ENCODE assay signal across 8 cellular contexts in genomic region chr21:29196664-29197052, GRCh38.
DNase-seq lines count a peak whose midpoint lies in the region; ATAC-seq and TF ChIP-seq lines count a peak whose summit lies in the region.

No MANE protein-coding gene starts in this region.

- peaks cover 15% of the 10 kb centered on the region for H3K4me1 ChIP-seq in mammary epithelial cell (ENCODE audit: insufficient read depth, low read length)

- intact Hi-C loops in activated CD4-positive, alpha-beta T cell treated with anti-CD3 and anti-CD28 coated beads for 36 hours (cut with DNase I, micrococcal nuclease), result loop anchor here (1.0 to 10.0 kb wide), 10 partner anchors 12 to 461 kb away; partner anchors contain the start of gene BACH1 (in 1 of the 2)
- intact Hi-C loops in mammary epithelial cell (cut with micrococcal nuclease), result no loop called here

- H3K9ac ChIP-seq in mammary epithelial cell (ENCODE audit: insufficient read depth, low read length), result no peak overlapping the region

- H3K4me2 ChIP-seq in mammary epithelial cell (ENCODE audit: insufficient read depth, low read depth, low read length), result peak overlapping the region; percentile 57

- peak; percentile 43 for ATAC-seq in activated CD4-positive, alpha-beta T cell treated with anti-CD3 and anti-CD28 coated beads for 36 hours
- peak; percentile 28 for ATAC-seq in HG03175 (IDR thresholded peaks at IDR 0.05; ENCODE audit: unreplicated experiment)
- ATAC-seq in stimulated activated memory B cell treated with anti-CD40 and anti-IgM and Interleukin-4, amounts not matched to agents 10 μg/mL and 1 μg/mL and 100 μg/mL, for 72 hours, result peak; percentile 17

- BruUV-seq in mammary epithelial cell (replicated peaks; lab: Mats Ljungman, UMichigan), result TSS peak; percentile 82

- H2AFZ ChIP-seq in mammary epithelial cell (ENCODE audit: low read depth, low read length), result peak overlapping the region; percentile 54

- H3K27me3 ChIP-seq in mammary epithelial cell (ENCODE audit: insufficient read depth, low read length) (no peaks in the 10 kb centered on the region), H7 (ENCODE audit: control insufficient read depth, insufficient read depth, low read length) (no peaks in the 10 kb centered on the region)

- no peaks in the 10 kb centered on the region for H3K9me3 ChIP-seq in mammary epithelial cell (replicated peaks; ENCODE audit: insufficient read depth, low read length)

- peak overlapping the region; percentile 93 for H3K27ac Mint-ChIP-seq in activated CD4-positive, alpha-beta T cell treated with anti-CD3 and anti-CD28 coated beads for 36 hours
- peak overlapping the region; percentile 93 for H3K27ac Mint-ChIP-seq in stimulated activated memory B cell treated with anti-CD40 and anti-IgM and Interleukin-4, amounts not matched to agents 10 μg/mL and 1 μg/mL and 100 μg/mL, for 72 hours

- peaks cover 18% of the 10 kb centered on the region for H3K36me3 Mint-ChIP-seq in activated CD4-positive, alpha-beta T cell treated with anti-CD3 and anti-CD28 coated beads for 36 hours (ENCODE audit: low read depth)
- H3K36me3 Mint-ChIP-seq in stimulated activated memory B cell treated with anti-CD40 and anti-IgM and Interleukin-4, amounts not matched to agents 10 μg/mL and 1 μg/mL and 100 μg/mL, for 72 hours, result peaks cover 6% of the 10 kb centered on the region

- CTCF ChIA-PET in activated CD4-positive, alpha-beta T cell treated with anti-CD3 and anti-CD28 coated beads for 36 hours (lab: Charles Lee), result interaction anchor here (0.7 to 1.8 kb wide), 9 partner anchors 10 to 177 kb away, joined by 3 to 6 read pairs (median 3); no protein-coding TSS in a partner anchor
- CTCF ChIA-PET in mammary epithelial cell (lab: Charles Lee; ENCODE audit: low non-redundant PET), result no interaction called here

- H3K27me3 Mint-ChIP-seq in activated CD4-positive, alpha-beta T cell treated with anti-CD3 and anti-CD28 coated beads for 36 hours, result no peaks in the 10 kb centered on the region
- no peaks in the 10 kb centered on the region for H3K27me3 Mint-ChIP-seq in stimulated activated memory B cell treated with anti-CD40 and anti-IgM and Interleukin-4, amounts not matched to agents 10 μg/mL and 1 μg/mL and 100 μg/mL, for 72 hours

- 89% methylated on average over 5 of the region's 5 CpGs for WGBS in mammary epithelial cell (ENCODE audit: low coverage, missing lambda C conversion rate)

- POLR2A ChIA-PET in activated CD4-positive, alpha-beta T cell treated with anti-CD3 and anti-CD28 coated beads for 36 hours (lab: Charles Lee), result no interaction called here

- H3K9me3 Mint-ChIP-seq in activated CD4-positive, alpha-beta T cell treated with anti-CD3 and anti-CD28 coated beads for 36 hours (ENCODE audit: low read depth), result peaks cover 23% of the 10 kb centered on the region
- peaks cover 15% of the 10 kb centered on the region for H3K9me3 Mint-ChIP-seq in stimulated activated memory B cell treated with anti-CD40 and anti-IgM and Interleukin-4, amounts not matched to agents 10 μg/mL and 1 μg/mL and 100 μg/mL, for 72 hours

- H4K20me1 ChIP-seq in mammary epithelial cell (ENCODE audit: insufficient read depth, low read length), result no peaks in the 10 kb centered on the region

- H3K4me1 Mint-ChIP-seq in activated CD4-positive, alpha-beta T cell treated with anti-CD3 and anti-CD28 coated beads for 36 hours, result peaks cover 34% of the 10 kb centered on the region
- peaks cover 22% of the 10 kb centered on the region for H3K4me1 Mint-ChIP-seq in stimulated activated memory B cell treated with anti-CD40 and anti-IgM and Interleukin-4, amounts not matched to agents 10 μg/mL and 1 μg/mL and 100 μg/mL, for 72 hours

- peak; percentile 13 for DNase-seq in activated CD4-positive, alpha-beta T cell treated with anti-CD3 and anti-CD28 coated beads for 36 hours
- no peak for DNase-seq in activated CD4-positive, alpha-beta T cell treated with anti-CD3 and anti-CD28 coated beads, Interleukin-2, amount 50 U/mL, for 48 hours
- DNase-seq in mammary epithelial cell, result no peak
- no peak for DNase-seq in H7
- DNase-seq in caudate nucleus (lab: John Stamatoyannopoulos, UW), result no peak
- DNase-seq in iPS-NIHi7 (ENCODE audit: extremely low spot score), result no peak

- peak overlapping the region; percentile 64 for H3K4me3 Mint-ChIP-seq in activated CD4-positive, alpha-beta T cell treated with anti-CD3 and anti-CD28 coated beads for 36 hours
- peak overlapping the region; percentile 77 for H3K4me3 Mint-ChIP-seq in stimulated activated memory B cell treated with anti-CD40 and anti-IgM and Interleukin-4, amounts not matched to agents 10 μg/mL and 1 μg/mL and 100 μg/mL, for 72 hours

- peak overlapping the region; percentile 74 for H3K27ac ChIP-seq in mammary epithelial cell (ENCODE audit: insufficient read depth, low read depth, low read length)
- no peak overlapping the region for H3K27ac ChIP-seq in caudate nucleus (ENCODE audit: low read depth, low read length)

- H3K36me3 ChIP-seq in mammary epithelial cell (ENCODE audit: insufficient read depth, low read length) (no peaks in the 10 kb centered on the region), H7 (replicated peaks; ENCODE audit: control insufficient read depth, insufficient read depth, low read length) (no peaks in the 10 kb centered on the region)

- H3K79me2 ChIP-seq in mammary epithelial cell (ENCODE audit: insufficient read depth, low read length), result no peaks in the 10 kb centered on the region

- in situ Hi-C loops in mammary epithelial cell (cut with MboI; ENCODE audit: low sequenced_read_pairs in 2 of 2), result no loop called here

- H3K4me3 ChIP-seq in mammary epithelial cell (replicated peaks in 1 of 3; ENCODE audit: insufficient read depth in 1 of 3, low read depth in 2 of 3, low read length in 3 of 3) (no peak overlapping the region), H7 (ENCODE audit: insufficient read depth, low read depth, low read length) (no peak overlapping the region)

- dilution Hi-C loops in mammary epithelial cell (cut with HindIII; ENCODE audit: low sequenced_read_pairs), result no loop called here

- TF ChIP-seq CTCF in mammary epithelial cell (conservative IDR thresholded peaks at IDR 0.05 in 1 of 2, IDR thresholded peaks at IDR 0.05 in 1 of 2; ENCODE audit: extremely low read depth in 1 of 2, insufficient read depth in 1 of 2, low read depth in 1 of 2, low read length in 2 of 2), result no peak
